In the genomic region with DNA sequence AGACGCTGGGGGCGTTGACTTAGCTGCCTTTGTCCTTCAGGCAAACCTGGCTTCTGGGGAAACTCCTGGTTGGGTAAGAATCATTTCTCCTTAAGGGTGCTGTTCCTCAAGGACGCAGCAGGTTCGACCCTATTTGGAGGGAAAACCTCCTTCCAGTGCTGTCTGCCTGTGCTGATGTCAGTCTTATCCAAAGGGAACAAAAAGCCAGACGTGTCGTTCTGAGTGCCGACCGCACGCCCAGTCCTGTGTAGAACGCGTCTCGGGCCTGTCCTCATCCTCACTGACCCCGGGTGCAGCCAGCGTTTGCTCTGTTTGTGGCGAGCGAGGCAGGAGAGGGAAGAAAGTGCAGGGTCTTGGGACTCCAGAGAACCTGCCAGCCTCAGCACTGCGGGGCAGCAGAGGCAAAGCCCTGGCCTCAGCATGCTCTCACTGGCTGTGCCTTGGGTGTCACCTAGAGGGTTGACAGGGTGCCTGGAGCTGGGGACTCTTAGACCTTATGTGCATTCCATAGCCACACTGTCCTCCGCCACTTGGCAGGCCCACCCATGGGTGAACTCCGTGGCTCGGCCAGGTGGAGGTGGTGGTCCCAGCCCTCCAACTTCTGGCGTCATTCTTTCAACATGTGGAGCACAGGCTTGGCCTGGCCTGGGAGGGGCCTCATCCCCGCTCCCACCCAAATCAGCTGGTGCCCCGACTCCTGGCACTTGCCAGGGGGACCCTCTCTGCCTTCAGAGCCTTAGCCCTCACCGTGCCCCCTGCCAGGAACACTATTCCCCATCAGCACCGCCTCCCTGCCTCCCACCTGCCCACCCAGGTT, we compare ENCODE assay signal across 1 cellular context.
TF ChIP-seq lines count a peak whose summit lies in the region.

No MANE protein-coding gene starts in this region.

TF ChIP-seq in K562, 482 proteins besides CTCF, POLR2A, EP300 and RAD21:
- TF ChIP-seq NKRF (IDR thresholded peaks at IDR 0.05; ENCODE audit: borderline replicate concordance) (no peak), ZBTB9 (CRISPR knock-in tag; IDR thresholded peaks at IDR 0.05) (no peak), LEF1 (IDR thresholded peaks at IDR 0.05) (no peak), NR2F6 (CRISPR knock-in tag; IDR thresholded peaks at IDR 0.05) (no peak), ZBTB49 (CRISPR knock-in tag; IDR thresholded peaks at IDR 0.05; ENCODE audit: borderline replicate concordance) (no peak), TGIF2 (CRISPR knock-in tag; IDR thresholded peaks at IDR 0.05) (no peak), PTRF (tag; IDR thresholded peaks at IDR 0.05) (no peak), ZNF316 (IDR thresholded peaks at IDR 0.05) (no peak), KAT7 (CRISPR knock-in tag; IDR thresholded peaks at IDR 0.05; ENCODE audit: borderline replicate concordance) (no peak), ZNF785 (CRISPR knock-in tag; IDR thresholded peaks at IDR 0.05) (no peak), NFE2 (IDR thresholded peaks at IDR 0.05; ENCODE audit: low read depth) (no peak), RBM22 (IDR thresholded peaks at IDR 0.05; ENCODE audit: low read depth, low read length, poor library complexity, severe bottlenecking) (no peak), SAP30 (IDR thresholded peaks at IDR 0.05; ENCODE audit: borderline replicate concordance, insufficient read depth, low read depth, low read length, poor library complexity, severe bottlenecking) (no peak), FOXA1 (IDR thresholded peaks at IDR 0.05; ENCODE audit: borderline replicate concordance) (no peak)
